8 cellular contexts compared by ENCODE assay signal in genomic region chr20:10131612-10132345, GRCh38.
DNase-seq lines count a peak whose midpoint lies in the region; ATAC-seq lines count a peak whose summit lies in the region.

No MANE protein-coding gene starts in this region.

- ATAC-seq in GM21447 (IDR thresholded peaks at IDR 0.05; ENCODE audit: unreplicated experiment) (no peak), GM18873 (IDR thresholded peaks at IDR 0.05; ENCODE audit: low FRiP score, unreplicated experiment) (no peak)

- DNase-seq in NCI-H1105 treated with DMSO at 0.1 percent for 48 hours (lab: John Stamatoyannopoulos, UW) (peak; percentile 81), amygdala (lab: John Stamatoyannopoulos, UW) (peak in 36 of 56 donors; percentile 4 to 76 (median 38)), hypothalamus (lab: John Stamatoyannopoulos, UW) (peak in 36 of 51 donors; percentile 2 to 77 (median 32)), superior temporal gyrus (ENCODE audit: extremely low spot score) (peak; percentile 64), T-helper 9 cell (no peak)
- no peak for DNase-seq in activated T-cell treated with anti-CD3 and anti-CD28 coated beads, Interleukin-2, amount 50 U/mL, for 48 hours

Comparison
In these comparisons a context has a peak if more than half of its experiments do, and no peak if none do; other contexts are left out.
1. DNase-seq: peak in NCI-H1105 treated with DMSO at 0.1 percent for 48 hours (single experiment), amygdala (36 of 56), hypothalamus (36 of 51) and superior temporal gyrus (single experiment); none in activated T-cell treated with anti-CD3 and anti-CD28 coated beads, Interleukin-2, amount 50 U/mL, for 48 hours (0 of 2) and T-helper 9 cell (single experiment).